Comparison of ENCODE assay signal across 1 cellular context in genomic region chr1:15364740-15365139, GRCh38.
TF ChIP-seq lines count a peak whose summit lies in the region.

No MANE protein-coding gene starts in this region.

TF ChIP-seq in K562, 482 proteins besides CTCF, POLR2A, EP300 and RAD21 (continued from another document):
- TF ChIP-seq REST (CRISPR knock-in tag; IDR thresholded peaks at IDR 0.05; ENCODE audit: low read depth) (no peak), ZNF121 (CRISPR knock-in tag; conservative IDR thresholded peaks at IDR 0.05) (no peak), RFX1 (IDR thresholded peaks at IDR 0.05) (peak; percentile 66), SPI1 (IDR thresholded peaks at IDR 0.05; ENCODE audit: borderline replicate concordance, low read depth, low read length) (0 out of 2 replicates have a peak, but pooled peaks have one; percentile 16), BHLHE40 (IDR thresholded peaks at IDR 0.05; ENCODE audit: low read length) (0 out of 2 replicates have a peak, but pooled peaks have one; percentile 8)
